In genomic region chr5:51185985-51186384, GRCh38 we compare ENCODE assay signal across 1 cellular context.
TF ChIP-seq lines count a peak whose summit lies in the region.

No MANE protein-coding gene starts in this region.

TF ChIP-seq in SK-N-SH, 30 proteins besides CTCF, POLR2A, EP300 and RAD21 (continued from another document):
- peak; percentile 88 for TF ChIP-seq FOXJ3 (CRISPR knock-in tag; IDR thresholded peaks at IDR 0.05)
- TF ChIP-seq SMC3 (IDR thresholded peaks at IDR 0.05; ENCODE audit: low read depth, low read length): peak; percentile 28; the same call in 1 of the 2 replicates
